ENCODE assay signal across 2 cellular contexts in genomic region chr12:21379218-21379617, GRCh38.
TF ChIP-seq lines count a peak whose summit lies in the region.

No MANE protein-coding gene starts in this region.

TF ChIP-seq in A549, 52 proteins besides CTCF, POLR2A, EP300 and RAD21:
- TF ChIP-seq CEBPB (IDR thresholded peaks at IDR 0.05) (peak; percentile 73 to 75; a peak in 3 of 4 replicates), GATA3 (IDR thresholded peaks at IDR 0.05; ENCODE audit: borderline replicate concordance) (no peak)

TF ChIP-seq in IMR-90, 13 proteins besides CTCF, POLR2A, EP300 and RAD21:
- no peak for TF ChIP-seq RCOR1 (IDR thresholded peaks at IDR 0.05; ENCODE audit: insufficient replicate concordance, low read length)
- TF ChIP-seq CEBPB (IDR thresholded peaks at IDR 0.05; ENCODE audit: low read depth, low read length): peak; percentile 85
- no peak for TF ChIP-seq ELK1 (IDR thresholded peaks at IDR 0.05; ENCODE audit: borderline replicate concordance, low read depth, low read length)
- TF ChIP-seq RFX5 (IDR thresholded peaks at IDR 0.05; ENCODE audit: low read depth, low read length): no peak
- TF ChIP-seq MAZ (IDR thresholded peaks at IDR 0.05; ENCODE audit: borderline replicate concordance, low read depth, low read length): no peak
- no peak for TF ChIP-seq BHLHE40 (IDR thresholded peaks at IDR 0.05; ENCODE audit: low read depth, low read length)
TF ChIP-seq in IMR-90: peak in this region for 1.
